ENCODE assay signal across 16 cellular contexts in the genomic region with DNA sequence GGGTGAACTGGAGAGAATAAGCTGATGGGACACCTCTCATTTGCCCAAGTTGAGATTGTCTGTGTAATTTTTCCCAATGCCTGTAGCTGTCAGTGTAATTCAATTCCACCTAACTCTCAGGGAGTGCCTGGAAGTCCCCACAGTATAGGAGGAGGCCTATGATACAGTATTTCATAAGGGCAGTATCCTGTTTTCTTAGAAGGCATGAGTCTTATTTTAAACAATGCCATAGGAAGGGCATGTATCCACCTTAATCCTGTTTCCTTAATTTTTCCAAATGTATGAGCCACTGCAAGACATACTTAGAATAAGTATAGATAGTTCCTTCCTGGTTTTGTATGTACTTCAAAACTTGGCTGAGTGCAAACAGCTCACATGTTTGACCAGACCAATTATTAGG.
DNase-seq lines count a peak whose midpoint lies in the region; TF ChIP-seq lines count a peak whose summit lies in the region.
"Had no signal": no experiment of that assay in that cellular context is flagged by ENCODE, and none has a peak within 500 bp of the region (broad histone marks: within the 10 kb centered on the region; RNA-seq: fewer than 3 reads in every experiment).

No MANE protein-coding gene starts in this region.

- no peak for TF ChIP-seq POLR2A in lower leg skin (IDR thresholded peaks at IDR 0.05)

- TF ChIP-seq CTCF in epithelial cell of esophagus (IDR thresholded peaks at IDR 0.05; ENCODE audit: insufficient read depth, low read depth, low read length, missing control alignments) (peak; percentile 12), lower leg skin (IDR thresholded peaks at IDR 0.05) (no peak)

- H3K4me3 ChIP-seq in epithelial cell of esophagus (ENCODE audit: low read length) (no peak overlapping the region), lower leg skin (ENCODE audit: low read depth, poor library complexity, severe bottlenecking) (no peak overlapping the region)
- H3K4me3 ChIP-seq: GM23338 had no signal

- intact Hi-C loops in lower leg skin (cut with DNase I; ENCODE audit: low total_unique reads), result no loop called here

- peak; percentile 11 for DNase-seq in NCI-H226
- DNase-seq in epithelial cell of esophagus (ENCODE audit: low read depth), result peak; percentile 64
- peak; percentile 8 for DNase-seq in foreskin melanocyte
- no peak for DNase-seq in D341Med (ENCODE audit: low spot score)
- no peak for DNase-seq in NOMO-1 treated with dmso at 0.1 percent for 144 hours (lab: John Stamatoyannopoulos, UW; ENCODE audit: unreplicated experiment)
- no peak for DNase-seq in lower leg skin (ENCODE audit: low spot score in 2 of 2)
- DNase-seq: ACHN; BE2C; C1 segment of cervical spinal cord; Caco-2; CD4-positive, CD25-positive, alpha-beta regulatory T cell; DMS153; DMS79; GF-D8; HFFc6 had no signal

Comparison
In these comparisons a context has a peak if more than half of its experiments do, and no peak if none do; other contexts are left out.
1. DNase-seq: peak in NCI-H226 (single experiment), epithelial cell of esophagus (single experiment) and foreskin melanocyte (single experiment); none in D341Med (single experiment), NOMO-1 treated with dmso at 0.1 percent for 144 hours (single experiment) and lower leg skin (0 of 2).